ENCODE assay signal across 11 cellular contexts in the genomic region with DNA sequence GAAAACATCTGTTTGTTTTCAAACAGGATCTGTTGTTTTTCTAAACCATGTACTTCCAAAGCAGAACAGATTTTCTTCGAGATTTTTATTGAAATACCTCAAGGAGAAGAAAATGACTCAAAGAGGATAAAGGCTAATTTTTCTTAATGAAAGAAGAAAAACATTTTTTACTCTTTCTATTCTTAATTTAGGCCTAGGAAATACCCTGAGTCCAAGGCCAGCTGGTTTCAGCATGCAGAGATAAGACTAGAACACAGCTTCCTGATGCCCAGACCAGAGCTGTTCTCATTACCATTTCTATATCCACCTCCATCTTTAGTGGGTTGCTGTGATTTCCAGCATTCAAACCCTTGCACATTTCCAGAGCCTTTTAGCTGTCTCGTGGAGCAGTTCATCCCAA. TPM values are rescaled to one million over a fixed set of nuclear protein-coding genes. Genes with fewer than 3 reads are reported as not detected.
A peak's percentile ranks its signal among the peaks of the same experiment; 100 is the strongest.
DNase-seq lines count a peak whose midpoint lies in the region; ATAC-seq and TF ChIP-seq lines count a peak whose summit lies in the region.
"Had no signal": no experiment of that assay in that cellular context is flagged by ENCODE, and none has a peak within 500 bp of the region (broad histone marks: within the 10 kb centered on the region; RNA-seq: fewer than 3 reads in every experiment).

No MANE protein-coding gene starts in this region.

- H3K4me3 ChIP-seq in Caco-2 (ENCODE audit: low read depth, low read length), result no peak overlapping the region
- H3K4me3 ChIP-seq in SK-N-SH (ENCODE audit: low read depth in 2 of 2, low read length in 1 of 2), result no peak overlapping the region
- H3K4me3 ChIP-seq in hepatocyte, result no peak overlapping the region
- H3K4me3 ChIP-seq: skin epidermis had no signal

- CTCF ChIA-PET in Caco-2 (lab: Charles Lee), result no interaction called here
- CTCF ChIA-PET in SK-N-SH (lab: Yijun Ruan, JAX), result no interaction called here
- CTCF ChIA-PET in GM10248 (lab: Yijun Ruan, JAX), result interaction anchor here (0.9 to 6.7 kb wide), 2 partner anchors 14 to 30 kb away, joined by 3 to 40 read pairs; no protein-coding TSS in a partner anchor

- no peaks in the 10 kb centered on the region for H3K36me3 ChIP-seq in Caco-2 (ENCODE audit: control insufficient read depth, insufficient read depth, low read length)
- no peaks in the 10 kb centered on the region for H3K36me3 ChIP-seq in SK-N-SH (replicated peaks in 1 of 2; ENCODE audit: control insufficient read depth in 1 of 2, insufficient read depth in 2 of 2, low read length in 1 of 2)
- no peaks in the 10 kb centered on the region for H3K36me3 ChIP-seq in hepatocyte (replicated peaks; ENCODE audit: insufficient read depth, low read depth)

- DNase-seq in Caco-2 (no peak), SK-N-SH (peak; percentile 66), hepatocyte (ENCODE audit: low spot score) (no peak), GM10248 (ENCODE audit: extremely low spot score) (no peak), retina (no peak), GM03348 (ENCODE audit: low spot score) (no peak), SK-N-DZ (ENCODE audit: low spot score) (no peak)
- DNase-seq: activated naive CD8-positive, alpha-beta T cell treated with anti-CD3 and anti-CD28 coated beads, Interleukin-2, amount 50 U/mL, for 24 hours; midbrain had no signal

- H3K27me3 ChIP-seq in Caco-2 (replicated peaks; ENCODE audit: control insufficient read depth, insufficient read depth, low read length) (no peaks in the 10 kb centered on the region), SK-N-SH (ENCODE audit: insufficient read depth) (no peaks in the 10 kb centered on the region), hepatocyte (no peaks in the 10 kb centered on the region)

- TF ChIP-seq CTCF in Caco-2 (IDR thresholded peaks at IDR 0.05; ENCODE audit: insufficient read depth in 1 of 2, low read depth in 1 of 2, low read length in 1 of 2, severe bottlenecking in 1 of 2, unreplicated experiment in 1 of 2), result no peak
- TF ChIP-seq CTCF in SK-N-SH (IDR thresholded peaks at IDR 0.05), result no peak
- no peak for TF ChIP-seq CTCF in hepatocyte (IDR thresholded peaks at IDR 0.05; ENCODE audit: poor library complexity)
- no peak for TF ChIP-seq CTCF in GM10248 (IDR thresholded peaks at IDR 0.05; ENCODE audit: control extremely low read depth, extremely low read depth, low read depth, missing control alignments)

- peaks cover 73% of the 10 kb centered on the region for H3K4me1 ChIP-seq in Caco-2
- peaks cover 32 to 61% of the 10 kb centered on the region in 2 experiments; a peak in 3 of 4 replicates for H3K4me1 ChIP-seq in SK-N-SH (ENCODE audit: control insufficient read depth in 1 of 2, insufficient read depth in 2 of 2, low read depth in 1 of 2, low read length in 1 of 2)
- peaks cover 74% of the 10 kb centered on the region for H3K4me1 ChIP-seq in hepatocyte (ENCODE audit: insufficient read depth)

- H3K27ac ChIP-seq in SK-N-SH (ENCODE audit: low read depth in 2 of 2, low read length in 1 of 2), result peak overlapping the region in 1 of 2 experiments; percentile 85; a peak in 2 of 4 replicates
- H3K27ac ChIP-seq in hepatocyte, result peak overlapping the region; percentile 60

- ATAC-seq in HG02588 (IDR thresholded peaks at IDR 0.05; ENCODE audit: unreplicated experiment), result peak; percentile 35
- ATAC-seq: activated naive CD8-positive, alpha-beta T cell treated with anti-CD3 and anti-CD28 coated beads, Interleukin-2, amount 50 U/mL, for 24 hours had no signal

- TF ChIP-seq EP300 in SK-N-SH (IDR thresholded peaks at IDR 0.05; ENCODE audit: borderline replicate concordance in 1 of 2, low read depth in 1 of 2, low read length in 1 of 2), result no peak

- H4K20me1 ChIP-seq in SK-N-SH (ENCODE audit: insufficient read depth) (no peaks in the 10 kb centered on the region; the same call in 1 of the 2 replicates), hepatocyte (ENCODE audit: insufficient read depth, poor library complexity, severe bottlenecking) (no peaks in the 10 kb centered on the region)

- H3K27ac Mint-ChIP-seq in Caco-2 (ENCODE audit: unreplicated experiment), result peak overlapping the region; percentile 78
- H3K27ac Mint-ChIP-seq: activated naive CD8-positive, alpha-beta T cell treated with anti-CD3 and anti-CD28 coated beads, Interleukin-2, amount 50 U/mL, for 24 hours had no signal

- intact Hi-C loops in Caco-2 (cut with micrococcal nuclease; ENCODE audit: unreplicated experiment), result no loop called here

- H3F3A ChIP-seq in SK-N-SH (replicated peaks; ENCODE audit: insufficient read depth), result peaks cover 6% of the 10 kb centered on the region

- peaks cover 31% of the 10 kb centered on the region for H3K36me3 Mint-ChIP-seq in Caco-2 (ENCODE audit: insufficient read depth, unreplicated experiment)

- WGBS in SK-N-SH (ENCODE audit: low lambda C conversion rate), result 40% methylated on average over 2 of the region's 2 CpGs
- WGBS in hepatocyte (ENCODE audit: low lambda C conversion rate, missing lambda C conversion rate), result 71% methylated on average over 2 of the region's 2 CpGs

- H3K9me2 ChIP-seq in SK-N-SH, result no peaks in the 10 kb centered on the region
- no peaks in the 10 kb centered on the region for H3K9me2 ChIP-seq in hepatocyte (replicated peaks; ENCODE audit: insufficient read depth)

- TF ChIP-seq RAD21 in SK-N-SH (IDR thresholded peaks at IDR 0.05; ENCODE audit: low read length), result no peak

- no peak overlapping the region for H3K4me3 Mint-ChIP-seq in Caco-2 (ENCODE audit: unreplicated experiment)
- H3K4me3 Mint-ChIP-seq: activated naive CD8-positive, alpha-beta T cell treated with anti-CD3 and anti-CD28 coated beads, Interleukin-2, amount 50 U/mL, for 24 hours had no signal

- no peaks in the 10 kb centered on the region for H3K9me3 Mint-ChIP-seq in Caco-2 (ENCODE audit: unreplicated experiment)

- peaks cover 53% of the 10 kb centered on the region for H3K4me1 Mint-ChIP-seq in Caco-2 (ENCODE audit: low read depth, unreplicated experiment)

- peaks cover 26% of the 10 kb centered on the region; the same call in 1 of the 2 replicates for H3K79me2 ChIP-seq in SK-N-SH (ENCODE audit: insufficient read depth)
- peaks cover 5% of the 10 kb centered on the region for H3K79me2 ChIP-seq in hepatocyte

- POLR2A ChIA-PET in Caco-2 (lab: Charles Lee), result no interaction called here
- POLR2A ChIA-PET in SK-N-SH (lab: Yijun Ruan, JAX), result interaction anchor here (0.6 to 1.0 kb wide), 2 partner anchors 20 to 38 kb away, joined by 3 read pairs; no protein-coding TSS in a partner anchor
- POLR2A ChIA-PET in GM10248 (lab: Yijun Ruan, JAX), result no interaction called here

- H3K4me2 ChIP-seq in SK-N-SH (no peak overlapping the region), hepatocyte (peak overlapping the region; percentile 23)

- H3K9ac ChIP-seq in SK-N-SH, result no peak overlapping the region

- no TSS peak for BruUV-seq in Caco-2 (replicated peaks; lab: Mats Ljungman, UMichigan)

- H3K27me3 Mint-ChIP-seq in Caco-2 (ENCODE audit: insufficient read depth, unreplicated experiment), result no peaks in the 10 kb centered on the region

- H2AFZ ChIP-seq in SK-N-SH (ENCODE audit: low read depth) (no peak overlapping the region), hepatocyte (no peak overlapping the region)

- H3K9me3 ChIP-seq in Caco-2, result no peaks in the 10 kb centered on the region
- no peaks in the 10 kb centered on the region for H3K9me3 ChIP-seq in SK-N-SH
- H3K9me3 ChIP-seq in hepatocyte (ENCODE audit: low read depth), result no peaks in the 10 kb centered on the region

TF ChIP-seq in SK-N-SH, 30 proteins besides CTCF, POLR2A, EP300 and RAD21:
- TF ChIP-seq MAX (IDR thresholded peaks at IDR 0.05; ENCODE audit: low read depth), result no peak
- TF ChIP-seq GATA2 (CRISPR knock-in tag; IDR thresholded peaks at IDR 0.05), result peak; percentile 54; the same call in 1 of the 2 replicates
- TF ChIP-seq RCOR1 (IDR thresholded peaks at IDR 0.05; ENCODE audit: low read length), result peak; percentile 34; the same call in 1 of the 2 replicates

RNA-seq across cellular contexts. Expression of gene GAB1, which starts 18.3 kb away (rescaled TPM):
- total RNA-seq in Caco-2 (2022), result 46.9 and 48.9 TPM in 2 replicates
- polyA plus RNA-seq in SK-N-SH (2012; rRNA removed), result 3.7 and 4.4 TPM in 2 replicates
- polyA plus RNA-seq in SK-N-SH (2012; cell fraction: cytosol; rRNA removed), result 4.0 and 4.1 TPM in 2 replicates
- polyA plus RNA-seq in SK-N-SH (2012; cell fraction: nucleus; rRNA removed), result 6.2 and 7.7 TPM in 2 replicates
- total RNA-seq in hepatocyte, result 30.7 and 37.5 TPM in 2 replicates
- polyA plus RNA-seq in hepatocyte, result 6.0 and 10.9 TPM in 2 replicates
- 6.3 and 6.6 TPM in 2 replicates for polyA plus RNA-seq in SK-N-DZ (2014; cell fraction: cytosol; rRNA removed)
- 7.7 and 13.0 TPM in 2 replicates for polyA plus RNA-seq in SK-N-DZ (2014; cell fraction: nucleus; rRNA removed)
